ENCODE assay signal across 8 cellular contexts in genomic region chr20:42907730-42908129, GRCh38.
"Had no signal": no experiment of that assay in that cellular context is flagged by ENCODE, and none has a peak within 500 bp of the region (broad histone marks: within the 10 kb centered on the region; RNA-seq: fewer than 3 reads in every experiment).

No MANE protein-coding gene starts in this region.

- FAIRE-seq: G401.6, GM12878, GM12891, GM12892, GM18507, GM19239 had no signal

- DNase-seq: GDM1, GF-D8 had no signal

- ATAC-seq: GM12878 had no signal

- H3K4me3 ChIP-seq: GM12878 had no signal
